Comparison of ENCODE assay signal across 9 cellular contexts in genomic region chr14:72594099-72594901, GRCh38.
DNase-seq lines count a peak whose midpoint lies in the region; ATAC-seq, FAIRE-seq and TF ChIP-seq lines count a peak whose summit lies in the region.
"Had no signal": no experiment of that assay in that cellular context is flagged by ENCODE, and none has a peak within 500 bp of the region (broad histone marks: within the 10 kb centered on the region; RNA-seq: fewer than 3 reads in every experiment).

No MANE protein-coding gene starts in this region.

- intact Hi-C loops in activated CD4-positive, alpha-beta T cell treated with anti-CD3 and anti-CD28 coated beads for 36 hours (cut with DNase I, micrococcal nuclease): loop anchor here (1.0 to 5.0 kb wide), 2 partner anchors 76 to 77 kb away; no protein-coding TSS in a partner anchor
- intact Hi-C loops in activated T-helper 2 cell treated with anti-CD3 and anti-CD28 coated beads, Interferon-gamma antibody, Interleukin-2, Interleukin-4, amounts not matched to agents 10 μg/mL and 5 μg/mL and 100 μg/mL, durations not matched to agents 14 hours and 24 hours and 36 hours (cut with micrococcal nuclease): loop anchor here (1.0 to 5.0 kb wide), 5 partner anchors 57 to 298 kb away; partner anchors contain the start of gene DPF3

- H3K27ac Mint-ChIP-seq in activated CD4-positive, alpha-beta T cell treated with anti-CD3 and anti-CD28 coated beads for 36 hours: peak overlapping the region; percentile 15
- H3K27ac Mint-ChIP-seq in activated T-helper 2 cell treated with anti-CD3 and anti-CD28 coated beads, Interferon-gamma antibody, Interleukin-2, Interleukin-4, amounts not matched to agents 10 μg/mL and 5 μg/mL and 100 μg/mL, durations not matched to agents 14 hours and 24 hours and 36 hours: peak overlapping the region; percentile 38
- H3K27ac Mint-ChIP-seq in glutamatergic neuron (ENCODE audit: unreplicated experiment): no peak overlapping the region

- no peak for TF ChIP-seq CTCF in glutamatergic neuron (IDR thresholded peaks at IDR 0.05; ENCODE audit: partially characterized antibody, unreplicated experiment)

- POLR2A ChIA-PET in activated CD4-positive, alpha-beta T cell treated with anti-CD3 and anti-CD28 coated beads for 36 hours (lab: Charles Lee): no interaction called here

- peaks cover 43% of the 10 kb centered on the region for H3K4me1 Mint-ChIP-seq in activated CD4-positive, alpha-beta T cell treated with anti-CD3 and anti-CD28 coated beads for 36 hours
- peaks cover 45% of the 10 kb centered on the region for H3K4me1 Mint-ChIP-seq in activated T-helper 2 cell treated with anti-CD3 and anti-CD28 coated beads, Interferon-gamma antibody, Interleukin-2, Interleukin-4, amounts not matched to agents 10 μg/mL and 5 μg/mL and 100 μg/mL, durations not matched to agents 14 hours and 24 hours and 36 hours (ENCODE audit: low read depth)
- peaks cover 2% of the 10 kb centered on the region for H3K4me1 Mint-ChIP-seq in glutamatergic neuron (ENCODE audit: low read depth, unreplicated experiment)

- no peaks in the 10 kb centered on the region for H3K36me3 Mint-ChIP-seq in activated CD4-positive, alpha-beta T cell treated with anti-CD3 and anti-CD28 coated beads for 36 hours (ENCODE audit: low read depth)
- H3K36me3 Mint-ChIP-seq in activated T-helper 2 cell treated with anti-CD3 and anti-CD28 coated beads, Interferon-gamma antibody, Interleukin-2, Interleukin-4, amounts not matched to agents 10 μg/mL and 5 μg/mL and 100 μg/mL, durations not matched to agents 14 hours and 24 hours and 36 hours (ENCODE audit: low read depth): peaks cover 32% of the 10 kb centered on the region
- H3K36me3 Mint-ChIP-seq in glutamatergic neuron (ENCODE audit: unreplicated experiment): no peaks in the 10 kb centered on the region

- DNase-seq in activated CD4-positive, alpha-beta T cell treated with anti-CD3 and anti-CD28 coated beads for 36 hours: peak; percentile 45
- no peak for DNase-seq in activated CD4-positive, alpha-beta T cell treated with anti-CD3 and anti-CD28 coated beads, Interleukin-2, amount 50 U/mL, for 1 hour
- DNase-seq in HTR-8/SVneo (ENCODE audit: insufficient read length, low spot score) (no peak), DMS53 treated with DMSO at 0.1 percent for 48 hours (lab: John Stamatoyannopoulos, UW; ENCODE audit: unreplicated experiment) (no peak), left lobe of liver (ENCODE audit: low spot score) (no peak), glutamatergic neuron (no peak)
- peak; percentile 70 for DNase-seq in activated T-helper 2 cell treated with anti-CD3 and anti-CD28 coated beads, Interferon-gamma antibody, Interleukin-2, Interleukin-4, amounts not matched to agents 10 μg/mL and 5 μg/mL and 100 μg/mL, durations not matched to agents 14 hours and 24 hours and 36 hours (ENCODE audit: low spot score)
- peak; percentile 9 to 18 for DNase-seq in stimulated activated CD8-positive, alpha-beta memory T cell treated with anti-CD3 and anti-CD28 coated beads, Interleukin-7, amount 100 ng/mL, for 48 hours (ENCODE audit: extremely low read depth in 1 of 2, low read depth in 1 of 2)

- FAIRE-seq in HTR-8/SVneo (lab: Jason Lieb, UNC): peak; percentile 69
- FAIRE-seq: A549 had no signal

- peaks cover 4% of the 10 kb centered on the region for H3K9me3 Mint-ChIP-seq in activated CD4-positive, alpha-beta T cell treated with anti-CD3 and anti-CD28 coated beads for 36 hours (ENCODE audit: low read depth)
- H3K9me3 Mint-ChIP-seq in activated T-helper 2 cell treated with anti-CD3 and anti-CD28 coated beads, Interferon-gamma antibody, Interleukin-2, Interleukin-4, amounts not matched to agents 10 μg/mL and 5 μg/mL and 100 μg/mL, durations not matched to agents 14 hours and 24 hours and 36 hours: peaks cover 49% of the 10 kb centered on the region
- H3K9me3 Mint-ChIP-seq in glutamatergic neuron (ENCODE audit: unreplicated experiment): peaks cover 2% of the 10 kb centered on the region

- H3K27me3 Mint-ChIP-seq in activated CD4-positive, alpha-beta T cell treated with anti-CD3 and anti-CD28 coated beads for 36 hours: peaks cover 11% of the 10 kb centered on the region
- peaks cover 49% of the 10 kb centered on the region for H3K27me3 Mint-ChIP-seq in activated T-helper 2 cell treated with anti-CD3 and anti-CD28 coated beads, Interferon-gamma antibody, Interleukin-2, Interleukin-4, amounts not matched to agents 10 μg/mL and 5 μg/mL and 100 μg/mL, durations not matched to agents 14 hours and 24 hours and 36 hours (ENCODE audit: low read depth)
- H3K27me3 Mint-ChIP-seq in glutamatergic neuron (ENCODE audit: unreplicated experiment): no peaks in the 10 kb centered on the region

- peak; percentile 86 for ATAC-seq in activated CD4-positive, alpha-beta T cell treated with anti-CD3 and anti-CD28 coated beads for 36 hours
- no peak for ATAC-seq in left lobe of liver

- peak overlapping the region; percentile 3 for H3K4me3 Mint-ChIP-seq in activated CD4-positive, alpha-beta T cell treated with anti-CD3 and anti-CD28 coated beads for 36 hours
- H3K4me3 Mint-ChIP-seq in activated T-helper 2 cell treated with anti-CD3 and anti-CD28 coated beads, Interferon-gamma antibody, Interleukin-2, Interleukin-4, amounts not matched to agents 10 μg/mL and 5 μg/mL and 100 μg/mL, durations not matched to agents 14 hours and 24 hours and 36 hours (ENCODE audit: low read depth): peak overlapping the region; percentile 1
- no peak overlapping the region for H3K4me3 Mint-ChIP-seq in glutamatergic neuron (ENCODE audit: unreplicated experiment)

- CTCF ChIA-PET in activated CD4-positive, alpha-beta T cell treated with anti-CD3 and anti-CD28 coated beads for 36 hours (lab: Charles Lee): interaction anchor here (0.7 to 2.2 kb wide), 2 partner anchors 22 to 310 kb away, joined by 3 to 6 read pairs; no protein-coding TSS in a partner anchor

Comparison
In these comparisons a context has a peak if more than half of its experiments do, and no peak if none do; other contexts are left out.
1. DNase-seq: peak in activated CD4-positive, alpha-beta T cell treated with anti-CD3 and anti-CD28 coated beads for 36 hours (single experiment), activated T-helper 2 cell treated with anti-CD3 and anti-CD28 coated beads, Interferon-gamma antibody, Interleukin-2, Interleukin-4, amounts not matched to agents 10 μg/mL and 5 μg/mL and 100 μg/mL, durations not matched to agents 14 hours and 24 hours and 36 hours (single experiment) and stimulated activated CD8-positive, alpha-beta memory T cell treated with anti-CD3 and anti-CD28 coated beads, Interleukin-7, amount 100 ng/mL, for 48 hours (2 of 2); none in activated CD4-positive, alpha-beta T cell treated with anti-CD3 and anti-CD28 coated beads, Interleukin-2, amount 50 U/mL, for 1 hour (single experiment), HTR-8/SVneo (single experiment), DMS53 treated with DMSO at 0.1 percent for 48 hours (single experiment), left lobe of liver (single experiment) and glutamatergic neuron (single experiment).